13 cellular contexts compared by ENCODE assay signal in genomic region chr15:60656041-60656440, GRCh38.
A peak's percentile ranks its signal among the peaks of the same experiment; 100 is the strongest.
DNase-seq lines count a peak whose midpoint lies in the region; ATAC-seq and TF ChIP-seq lines count a peak whose summit lies in the region.
"Had no signal": no experiment of that assay in that cellular context is flagged by ENCODE, and none has a peak within 500 bp of the region (broad histone marks: within the 10 kb centered on the region; RNA-seq: fewer than 3 reads in every experiment).

No MANE protein-coding gene starts in this region.

- H3K9me3 ChIP-seq in BE2C (no peaks in the 10 kb centered on the region), heart left ventricle (no peaks in the 10 kb centered on the region)
- no peaks in the 10 kb centered on the region for H3K9me3 ChIP-seq in BLaER1 treated with 17β-estradiol and CSF1 and Interleukin-3, amounts not matched to agents 10 nM and 100 nM (replicated peaks in 1 of 11)

- WGBS in heart left ventricle, 4 donors: 62 to 66% (median 62%) methylated on average over 5 of the region's 5 CpGs

- H3K27ac ChIP-seq in BLaER1 treated with 17β-estradiol and CSF1 and Interleukin-3, amounts not matched to agents 10 nM and 100 nM: peak overlapping the region in 1 of 11 experiments; percentile 12; a peak in 1 of 22 replicates
- H3K27ac ChIP-seq in heart left ventricle: no peak overlapping the region
- H3K27ac ChIP-seq: GM23248 had no signal

- H3K4me1 ChIP-seq in BE2C (peaks cover 17% of the 10 kb centered on the region), heart left ventricle (peaks cover 0 to 26% (median 8%) of the 10 kb centered on the region in 12 donors)
- H3K4me1 ChIP-seq in BLaER1 treated with 17β-estradiol and CSF1 and Interleukin-3, amounts not matched to agents 10 nM and 100 nM: peaks cover 24 to 44% (median 31%) of the 10 kb centered on the region in 10 experiments

- peak; percentile 16 for DNase-seq in BE2C
- peak; percentile 9 for DNase-seq in endothelial cell (ENCODE audit: low spot score)
- DNase-seq in progenitor cell of endocrine pancreas (ENCODE audit: low spot score, unreplicated experiment): no peak
- no peak for DNase-seq in heart left ventricle
- DNase-seq: CD4-positive, CD25-positive, alpha-beta regulatory T cell; DMS53; H7 had no signal

- peak overlapping the region; percentile 38 for H3K4me3 Mint-ChIP-seq in activated T-helper 17 cell treated with anti-CD3 and anti-CD28 coated beads, Interleukin-2, amount 50 U/mL, for 72 hours
- no peak overlapping the region for H3K4me3 Mint-ChIP-seq in endothelial cell (ENCODE audit: unreplicated experiment)
- H3K4me3 Mint-ChIP-seq in progenitor cell of endocrine pancreas (ENCODE audit: low read depth): no peak overlapping the region
- H3K4me3 Mint-ChIP-seq: B cell; CD4-positive, CD25-positive, alpha-beta regulatory T cell; IgD-negative memory B cell had no signal

- H3K27me3 ChIP-seq in BE2C (no peaks in the 10 kb centered on the region), heart left ventricle (no peaks in the 10 kb centered on the region)
- H3K27me3 ChIP-seq in BLaER1 treated with 17β-estradiol and CSF1 and Interleukin-3, amounts not matched to agents 10 nM and 100 nM: no peaks in the 10 kb centered on the region

- H3K4me2 ChIP-seq in BLaER1 treated with 17β-estradiol and CSF1 and Interleukin-3, amounts not matched to agents 10 nM and 100 nM: peak overlapping the region; percentile 24 to 77 (median 55); a peak in 16 of 22 replicates

- H3K27me3 Mint-ChIP-seq in activated T-helper 17 cell treated with anti-CD3 and anti-CD28 coated beads, Interleukin-2, amount 50 U/mL, for 72 hours: no peaks in the 10 kb centered on the region
- no peaks in the 10 kb centered on the region for H3K27me3 Mint-ChIP-seq in endothelial cell (ENCODE audit: unreplicated experiment)
- peaks cover 9% of the 10 kb centered on the region for H3K27me3 Mint-ChIP-seq in progenitor cell of endocrine pancreas
- H3K27me3 Mint-ChIP-seq: CD4-positive, CD25-positive, alpha-beta regulatory T cell had no signal

- no peaks in the 10 kb centered on the region for H3K36me3 ChIP-seq in BE2C
- no peaks in the 10 kb centered on the region for H3K36me3 ChIP-seq in BLaER1 treated with 17β-estradiol and CSF1 and Interleukin-3, amounts not matched to agents 10 nM and 100 nM
- no peaks in the 10 kb centered on the region for H3K36me3 ChIP-seq in heart left ventricle

- TF ChIP-seq POLR2A in heart left ventricle (IDR thresholded peaks at IDR 0.05): no peak

- ATAC-seq in activated T-helper 17 cell treated with anti-CD3 and anti-CD28 coated beads, Interleukin-2, amount 50 U/mL, for 72 hours (replicated peaks): no peak
- no peak for ATAC-seq in HG03520 (IDR thresholded peaks at IDR 0.05; ENCODE audit: unreplicated experiment)
- no peak for ATAC-seq in heart left ventricle

- no peaks in the 10 kb centered on the region for H4K20me1 ChIP-seq in BLaER1 treated with 17β-estradiol and CSF1 and Interleukin-3, amounts not matched to agents 10 nM and 100 nM

- H3K27ac Mint-ChIP-seq in activated T-helper 17 cell treated with anti-CD3 and anti-CD28 coated beads, Interleukin-2, amount 50 U/mL, for 72 hours: peak overlapping the region; percentile 55
- H3K27ac Mint-ChIP-seq in endothelial cell (ENCODE audit: unreplicated experiment): no peak overlapping the region
- no peak overlapping the region for H3K27ac Mint-ChIP-seq in progenitor cell of endocrine pancreas
- H3K27ac Mint-ChIP-seq: B cell, IgD-negative memory B cell had no signal

- H3K4me3 ChIP-seq in BE2C (ENCODE audit: low read depth, low read length) (no peak overlapping the region), heart left ventricle (no peak overlapping the region)
- H3K4me3 ChIP-seq in BLaER1 treated with 17β-estradiol and CSF1 and Interleukin-3, amounts not matched to agents 10 nM and 100 nM: no peak overlapping the region
- H3K4me3 ChIP-seq: GM23248 had no signal

- H3K9ac ChIP-seq in BLaER1 treated with 17β-estradiol and CSF1 and Interleukin-3, amounts not matched to agents 10 nM and 100 nM: no peak overlapping the region
- H3K9ac ChIP-seq: GM23248 had no signal

- H3K4me1 Mint-ChIP-seq in activated T-helper 17 cell treated with anti-CD3 and anti-CD28 coated beads, Interleukin-2, amount 50 U/mL, for 72 hours: peaks cover 46% of the 10 kb centered on the region
- H3K4me1 Mint-ChIP-seq in endothelial cell (ENCODE audit: unreplicated experiment): peaks cover 29% of the 10 kb centered on the region
- peaks cover 7% of the 10 kb centered on the region for H3K4me1 Mint-ChIP-seq in progenitor cell of endocrine pancreas (ENCODE audit: low read depth)

- intact Hi-C loops in heart left ventricle (cut with DNase I): no loop called here

- no peaks in the 10 kb centered on the region for H3K36me3 Mint-ChIP-seq in activated T-helper 17 cell treated with anti-CD3 and anti-CD28 coated beads, Interleukin-2, amount 50 U/mL, for 72 hours (ENCODE audit: low read depth)
- H3K36me3 Mint-ChIP-seq in endothelial cell (ENCODE audit: low read depth, unreplicated experiment) (no peaks in the 10 kb centered on the region), progenitor cell of endocrine pancreas (ENCODE audit: insufficient read depth) (no peaks in the 10 kb centered on the region)
- H3K36me3 Mint-ChIP-seq: CD4-positive, CD25-positive, alpha-beta regulatory T cell; IgD-negative memory B cell had no signal

- H3K9me3 Mint-ChIP-seq in activated T-helper 17 cell treated with anti-CD3 and anti-CD28 coated beads, Interleukin-2, amount 50 U/mL, for 72 hours: no peaks in the 10 kb centered on the region
- H3K9me3 Mint-ChIP-seq in endothelial cell (ENCODE audit: unreplicated experiment): no peaks in the 10 kb centered on the region
- no peaks in the 10 kb centered on the region for H3K9me3 Mint-ChIP-seq in progenitor cell of endocrine pancreas (ENCODE audit: low read depth)
- H3K9me3 Mint-ChIP-seq: CD4-positive, CD25-positive, alpha-beta regulatory T cell; IgD-negative memory B cell had no signal

- TF ChIP-seq CTCF in BE2C (IDR thresholded peaks at IDR 0.05; ENCODE audit: low read depth, low read length): no peak
- no peak for TF ChIP-seq CTCF in endothelial cell (IDR thresholded peaks at IDR 0.05; ENCODE audit: unreplicated experiment)
- TF ChIP-seq CTCF in progenitor cell of endocrine pancreas (IDR thresholded peaks at IDR 0.05; ENCODE audit: unreplicated experiment): no peak
- TF ChIP-seq CTCF in heart left ventricle (IDR thresholded peaks at IDR 0.05): no peak

Comparison
In these comparisons a context has a peak if more than half of its experiments do, and no peak if none do; other contexts are left out.
1. DNase-seq: peak in BE2C (single experiment) and endothelial cell (single experiment); none in progenitor cell of endocrine pancreas (single experiment) and heart left ventricle (0 of 5).